Comparison of ENCODE assay signal across 1 cellular context in the genomic region with DNA sequence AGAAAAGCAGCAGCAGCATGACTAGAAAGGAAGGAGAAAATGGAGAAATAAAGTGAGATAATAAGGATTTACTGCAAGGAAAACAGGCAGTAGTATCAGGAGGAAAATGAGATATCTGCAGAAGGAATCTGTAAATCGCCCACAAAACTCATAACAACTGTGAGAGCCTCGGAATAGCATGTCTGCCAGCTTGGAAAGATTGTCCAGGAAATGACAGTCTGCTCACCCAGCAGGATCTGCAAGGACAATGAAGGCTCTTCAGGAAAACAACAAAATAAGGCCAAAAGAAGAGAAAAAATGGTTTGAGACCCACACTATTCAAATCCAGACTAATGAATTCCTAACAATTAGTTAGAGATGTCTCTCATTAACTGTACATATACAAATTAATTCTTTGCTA.
TF ChIP-seq lines count a peak whose summit lies in the region.

No MANE protein-coding gene starts in this region.

TF ChIP-seq in GM12878, 131 proteins besides CTCF, POLR2A, EP300 and RAD21 (continued from another document):
- TF ChIP-seq, protein P1, sequence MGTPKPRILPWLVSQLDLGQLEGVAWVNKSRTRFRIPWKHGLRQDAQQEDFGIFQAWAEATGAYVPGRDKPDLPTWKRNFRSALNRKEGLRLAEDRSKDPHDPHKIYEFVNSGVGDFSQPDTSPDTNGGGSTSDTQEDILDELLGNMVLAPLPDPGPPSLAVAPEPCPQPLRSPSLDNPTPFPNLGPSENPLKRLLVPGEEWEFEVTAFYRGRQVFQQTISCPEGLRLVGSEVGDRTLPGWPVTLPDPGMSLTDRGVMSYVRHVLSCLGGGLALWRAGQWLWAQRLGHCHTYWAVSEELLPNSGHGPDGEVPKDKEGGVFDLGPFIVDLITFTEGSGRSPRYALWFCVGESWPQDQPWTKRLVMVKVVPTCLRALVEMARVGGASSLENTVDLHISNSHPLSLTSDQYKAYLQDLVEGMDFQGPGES (IDR thresholded peaks at IDR 0.05) = no peak
